ENCODE assay signal across 8 cellular contexts in genomic region chr17:29116652-29117439, GRCh38.
DNase-seq lines count a peak whose midpoint lies in the region; ATAC-seq, FAIRE-seq and TF ChIP-seq lines count a peak whose summit lies in the region.

No MANE protein-coding gene starts in this region.

- no peaks in the 10 kb centered on the region for H3K9me3 Mint-ChIP-seq in Caco-2 (ENCODE audit: unreplicated experiment)

- H3K36me3 ChIP-seq in Caco-2 (ENCODE audit: control insufficient read depth, insufficient read depth, low read length), result peaks cover 8% of the 10 kb centered on the region
- H3K36me3 ChIP-seq in SJCRH30, result peaks cover 23% of the 10 kb centered on the region
- peaks cover 0 to 78% (median 24%) of the 10 kb centered on the region in 3 donors for H3K36me3 ChIP-seq in tibial nerve

- no peaks in the 10 kb centered on the region for H3K4me1 ChIP-seq in Caco-2
- peaks cover 45% of the 10 kb centered on the region for H3K4me1 ChIP-seq in SJCRH30
- H3K4me1 ChIP-seq in tibial nerve, result peaks cover 0 to 35% (median 11%) of the 10 kb centered on the region in 4 donors

- H3K27ac ChIP-seq in SJCRH30 (no peak overlapping the region), tibial nerve (peak overlapping the region in 1 of 4 donors; percentile 12)

- H3K27me3 ChIP-seq in Caco-2 (replicated peaks; ENCODE audit: control insufficient read depth, insufficient read depth, low read length) (no peaks in the 10 kb centered on the region), SJCRH30 (no peaks in the 10 kb centered on the region), tibial nerve (no peaks in the 10 kb centered on the region)

- H3K4me3 ChIP-seq in Caco-2 (ENCODE audit: low read depth, low read length), result no peak overlapping the region
- H3K4me3 ChIP-seq in SJCRH30, result no peak overlapping the region
- no peak overlapping the region for H3K4me3 ChIP-seq in tibial nerve

- TF ChIP-seq EP300 in Ishikawa (IDR thresholded peaks at IDR 0.05; ENCODE audit: borderline replicate concordance) (no peak), tibial nerve (IDR thresholded peaks at IDR 0.05) (no peak)

- peaks cover 5% of the 10 kb centered on the region for H3K36me3 Mint-ChIP-seq in Caco-2 (ENCODE audit: insufficient read depth, unreplicated experiment)

- no peaks in the 10 kb centered on the region for H3K27me3 Mint-ChIP-seq in Caco-2 (ENCODE audit: insufficient read depth, unreplicated experiment)

- TF ChIP-seq POLR2A in tibial nerve (IDR thresholded peaks at IDR 0.05), result no peak

- peak; percentile 94 for TF ChIP-seq RAD21 in Ishikawa (IDR thresholded peaks at IDR 0.05; ENCODE audit: low read depth)

- WGBS in tibial nerve, 2 donors, result 47 to 57% methylated on average over 19 to 24 of the region's 25 CpGs

- H3K4me3 Mint-ChIP-seq in Caco-2 (ENCODE audit: unreplicated experiment), result no peak overlapping the region

- POLR2A ChIA-PET in Caco-2 (lab: Charles Lee), result interaction anchor here (0.5 to 0.6 kb wide), 2 partner anchors 32 to 123 kb away, joined by 3 read pairs; no protein-coding TSS in a partner anchor

- FAIRE-seq in frontal cortex (lab: Jason Lieb, UNC), result no peak

- no TSS peak for BruUV-seq in Caco-2 (replicated peaks; lab: Mats Ljungman, UMichigan)

- ATAC-seq in omental fat pad (ENCODE audit: low FRiP score) (no peak), HG02759 (IDR thresholded peaks at IDR 0.05; ENCODE audit: unreplicated experiment) (no peak)

- DNase-seq in Caco-2 (peak; percentile 71 to 79), SJCRH30 (peak; percentile 86 to 92), activated gamma-delta T cell (lab: John Stamatoyannopoulos, UW) (peak; percentile 44), frontal cortex (ENCODE audit: low spot score in 2 of 2) (peak; percentile 52 to 76), omental fat pad (ENCODE audit: low spot score) (peak; percentile 88), tibial nerve (ENCODE audit: low spot score in 2 of 2) (peak; percentile 74 to 85)

- TF ChIP-seq CTCF in Caco-2 (IDR thresholded peaks at IDR 0.05; ENCODE audit: insufficient read depth in 1 of 2, low read depth in 1 of 2, low read length in 1 of 2, severe bottlenecking in 1 of 2, unreplicated experiment in 1 of 2), result peak; percentile 85 to 92
- TF ChIP-seq CTCF in omental fat pad (IDR thresholded peaks at IDR 0.05), result peak in 1 of 3 donors; percentile 86
- TF ChIP-seq CTCF in tibial nerve (IDR thresholded peaks at IDR 0.05), result peak; percentile 85 to 94 (median 91)

- no peaks in the 10 kb centered on the region for H3K9me3 ChIP-seq in Caco-2
- H3K9me3 ChIP-seq in SJCRH30 (replicated peaks), result no peaks in the 10 kb centered on the region
- no peaks in the 10 kb centered on the region for H3K9me3 ChIP-seq in tibial nerve

- CTCF ChIA-PET in Caco-2 (lab: Charles Lee), result interaction anchor here (0.5 to 7.7 kb wide), 43 partner anchors 9 to 390 kb away, joined by 3 to 261 read pairs (median 4); partner anchors contain the start of genes MYO18A, PHF12 and TLCD1

- H3K4me1 Mint-ChIP-seq in Caco-2 (ENCODE audit: low read depth, unreplicated experiment), result no peaks in the 10 kb centered on the region

- H3K27ac Mint-ChIP-seq in Caco-2 (ENCODE audit: unreplicated experiment), result peak overlapping the region; percentile 33

- intact Hi-C loops in Caco-2 (cut with micrococcal nuclease; ENCODE audit: unreplicated experiment), result no loop called here

TF ChIP-seq in Ishikawa, 13 proteins besides CTCF, POLR2A, EP300 and RAD21:
- no peak for TF ChIP-seq CEBPB (IDR thresholded peaks at IDR 0.05)
- no peak for TF ChIP-seq TEAD4 (IDR thresholded peaks at IDR 0.05)
- no peak for TF ChIP-seq ZBTB7A (IDR thresholded peaks at IDR 0.05; ENCODE audit: low read depth)
- TF ChIP-seq, protein P1, sequence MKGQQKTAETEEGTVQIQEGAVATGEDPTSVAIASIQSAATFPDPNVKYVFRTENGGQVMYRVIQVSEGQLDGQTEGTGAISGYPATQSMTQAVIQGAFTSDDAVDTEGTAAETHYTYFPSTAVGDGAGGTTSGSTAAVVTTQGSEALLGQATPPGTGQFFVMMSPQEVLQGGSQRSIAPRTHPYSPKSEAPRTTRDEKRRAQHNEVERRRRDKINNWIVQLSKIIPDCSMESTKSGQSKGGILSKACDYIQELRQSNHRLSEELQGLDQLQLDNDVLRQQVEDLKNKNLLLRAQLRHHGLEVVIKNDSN (IDR thresholded peaks at IDR 0.05), result no peak
- no peak for TF ChIP-seq EGR1 (IDR thresholded peaks at IDR 0.05)
- TF ChIP-seq YY1 (IDR thresholded peaks at IDR 0.05; ENCODE audit: low read depth), result no peak
- TF ChIP-seq CREB1 (IDR thresholded peaks at IDR 0.05; ENCODE audit: low read depth), result no peak
- TF ChIP-seq TAF1 (IDR thresholded peaks at IDR 0.05; ENCODE audit: low read depth), result no peak
- no peak for TF ChIP-seq NFIC (IDR thresholded peaks at IDR 0.05)
- TF ChIP-seq FOXM1 (IDR thresholded peaks at IDR 0.05; ENCODE audit: borderline replicate concordance, low read depth), result no peak
- TF ChIP-seq, protein P2, sequence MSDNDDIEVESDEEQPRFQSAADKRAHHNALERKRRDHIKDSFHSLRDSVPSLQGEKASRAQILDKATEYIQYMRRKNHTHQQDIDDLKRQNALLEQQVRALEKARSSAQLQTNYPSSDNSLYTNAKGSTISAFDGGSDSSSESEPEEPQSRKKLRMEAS (IDR thresholded peaks at IDR 0.05), result no peak
- TF ChIP-seq, protein P3, sequence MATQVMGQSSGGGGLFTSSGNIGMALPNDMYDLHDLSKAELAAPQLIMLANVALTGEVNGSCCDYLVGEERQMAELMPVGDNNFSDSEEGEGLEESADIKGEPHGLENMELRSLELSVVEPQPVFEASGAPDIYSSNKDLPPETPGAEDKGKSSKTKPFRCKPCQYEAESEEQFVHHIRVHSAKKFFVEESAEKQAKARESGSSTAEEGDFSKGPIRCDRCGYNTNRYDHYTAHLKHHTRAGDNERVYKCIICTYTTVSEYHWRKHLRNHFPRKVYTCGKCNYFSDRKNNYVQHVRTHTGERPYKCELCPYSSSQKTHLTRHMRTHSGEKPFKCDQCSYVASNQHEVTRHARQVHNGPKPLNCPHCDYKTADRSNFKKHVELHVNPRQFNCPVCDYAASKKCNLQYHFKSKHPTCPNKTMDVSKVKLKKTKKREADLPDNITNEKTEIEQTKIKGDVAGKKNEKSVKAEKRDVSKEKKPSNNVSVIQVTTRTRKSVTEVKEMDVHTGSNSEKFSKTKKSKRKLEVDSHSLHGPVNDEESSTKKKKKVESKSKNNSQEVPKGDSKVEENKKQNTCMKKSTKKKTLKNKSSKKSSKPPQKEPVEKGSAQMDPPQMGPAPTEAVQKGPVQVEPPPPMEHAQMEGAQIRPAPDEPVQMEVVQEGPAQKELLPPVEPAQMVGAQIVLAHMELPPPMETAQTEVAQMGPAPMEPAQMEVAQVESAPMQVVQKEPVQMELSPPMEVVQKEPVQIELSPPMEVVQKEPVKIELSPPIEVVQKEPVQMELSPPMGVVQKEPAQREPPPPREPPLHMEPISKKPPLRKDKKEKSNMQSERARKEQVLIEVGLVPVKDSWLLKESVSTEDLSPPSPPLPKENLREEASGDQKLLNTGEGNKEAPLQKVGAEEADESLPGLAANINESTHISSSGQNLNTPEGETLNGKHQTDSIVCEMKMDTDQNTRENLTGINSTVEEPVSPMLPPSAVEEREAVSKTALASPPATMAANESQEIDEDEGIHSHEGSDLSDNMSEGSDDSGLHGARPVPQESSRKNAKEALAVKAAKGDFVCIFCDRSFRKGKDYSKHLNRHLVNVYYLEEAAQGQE (IDR thresholded peaks at IDR 0.05; ENCODE audit: low read depth), result no peak
- TF ChIP-seq TCF12 (IDR thresholded peaks at IDR 0.05; ENCODE audit: low read depth), result no peak
